In genomic region chr4:16706251-16706650, GRCh38 we compare ENCODE assay signal across 24 cellular contexts.
"Had no signal": no experiment of that assay in that cellular context is flagged by ENCODE, and none has a peak within 500 bp of the region (broad histone marks: within the 10 kb centered on the region; RNA-seq: fewer than 3 reads in every experiment).

No MANE protein-coding gene starts in this region.

- H3K27me3 ChIP-seq: left lung, neural progenitor cell, neutrophil, right atrium auricular region, right lobe of liver, tibial nerve, uterus had no signal

- H3K4me3 ChIP-seq: left lung, lower lobe of right lung, neural progenitor cell, right atrium auricular region, right lobe of liver, smooth muscle cell, tibial nerve, uterus had no signal

- H3K27ac ChIP-seq: left lung, lower lobe of right lung, neural progenitor cell, neutrophil, right atrium auricular region, right lobe of liver, tibial nerve, uterus had no signal

- H3K9me3 ChIP-seq: left lung, lower lobe of right lung, neutrophil, right atrium auricular region, right lobe of liver, tibial nerve, uterus had no signal

- H3K4me1 ChIP-seq: left lung, neural progenitor cell, right atrium auricular region, right lobe of liver had no signal

- H3K36me3 ChIP-seq: left lung, neural progenitor cell, neutrophil, right atrium auricular region, right lobe of liver, tibial nerve, uterus had no signal

- DNase-seq: kidney glomerular epithelial cell; left colon; left lung; lower lobe of right lung; mammary epithelial cell; mesendoderm; naive B cell; natural killer cell; nephron progenitor cell; occipital lobe; right lobe of liver; stimulated activated CD4-positive, alpha-beta T cell treated with anti-CD3 and anti-CD28 coated beads, Interleukin-1b, Interleukin-23, amount 100 ng/mL, for 48 hours; stimulated activated CD4-positive, alpha-beta T cell treated with anti-CD3 and anti-CD28 coated beads, Interleukin-2, amount 100 ng/mL, for 48 hours; stimulated activated CD4-positive, alpha-beta T cell treated with anti-CD3 and anti-CD28 coated beads, Interleukin-4, amount 100 ng/mL, for 4 hours; stimulated activated CD8-positive, alpha-beta memory T cell treated with anti-CD3 and anti-CD28 coated beads, Interleukin-4, amount 100 ng/mL, for 48 hours; stimulated activated naive CD4-positive, alpha-beta T cell treated with Interleukin-2 at 50 U/mL for 16 hours; stimulated activated naive CD8-positive, alpha-beta T cell treated with anti-CD3 and anti-CD28 coated beads, Interleukin-15, amount 100 ng/mL, for 72 hours; substantia nigra; uterus had no signal
